Comparison of ENCODE assay signal across 15 cellular contexts in genomic region chr2:32363588-32363987, GRCh38.
DNase-seq lines count a peak whose midpoint lies in the region; ATAC-seq, FAIRE-seq and TF ChIP-seq lines count a peak whose summit lies in the region.
"Had no signal": no experiment of that assay in that cellular context is flagged by ENCODE, and none has a peak within 500 bp of the region (broad histone marks: within the 10 kb centered on the region; RNA-seq: fewer than 3 reads in every experiment).

No MANE protein-coding gene starts in this region.

- H3K9me3 ChIP-seq in MM.1S (replicated peaks; ENCODE audit: insufficient read depth, low read length): no peaks in the 10 kb centered on the region
- H3K9me3 ChIP-seq: SK-N-SH had no signal

- no peak overlapping the region for H3K4me2 ChIP-seq in MM.1S (ENCODE audit: low read depth, low read length)
- H3K4me2 ChIP-seq: SK-N-SH had no signal

- no peak overlapping the region for H3K9ac ChIP-seq in MM.1S (ENCODE audit: low read length)
- H3K9ac ChIP-seq: SK-N-SH had no signal

- H3K36me3 ChIP-seq in MM.1S (replicated peaks; ENCODE audit: insufficient read depth, low read length): peaks cover 3% of the 10 kb centered on the region; the same call in 1 of the 2 replicates

- peak; percentile 48 for DNase-seq in GM10248 (ENCODE audit: extremely low spot score)
- DNase-seq in MM.1S: no peak
- no peak for DNase-seq in activated CD8-positive, alpha-beta memory T cell treated with anti-CD3 and anti-CD28 coated beads, Interleukin-2, amount 50 U/mL, for 48 hours
- DNase-seq in T-helper 2 cell: no peak
- DNase-seq: activated naive CD4-positive, alpha-beta T cell; CD4-positive, alpha-beta memory T cell; GOT3; left cardiac atrium; NCI-H774; SK-N-SH had no signal

- ATAC-seq in GM19463 (IDR thresholded peaks at IDR 0.05; ENCODE audit: unreplicated experiment) (peak; percentile 69), HG03159 (IDR thresholded peaks at IDR 0.05; ENCODE audit: unreplicated experiment) (peak; percentile 47), GM21526 (IDR thresholded peaks at IDR 0.05; ENCODE audit: low FRiP score, unreplicated experiment) (no peak)
- ATAC-seq: left cardiac atrium had no signal

- H3K9me2 ChIP-seq in MM.1S (replicated peaks; ENCODE audit: insufficient read depth, low read length): no peaks in the 10 kb centered on the region
- H3K9me2 ChIP-seq: SK-N-SH had no signal

- TF ChIP-seq CTCF in GM10248 (IDR thresholded peaks at IDR 0.05; ENCODE audit: control extremely low read depth, extremely low read depth, low read depth, missing control alignments) (no peak), MM.1S (IDR thresholded peaks at IDR 0.05; ENCODE audit: low read length) (no peak)

- H3K4me3 ChIP-seq in MM.1S (ENCODE audit: low read length): no peak overlapping the region

- POLR2A ChIA-PET in GM10248 (lab: Yijun Ruan, JAX): no interaction called here

- H3F3A ChIP-seq in MM.1S (ENCODE audit: insufficient read depth, low read length): no peaks in the 10 kb centered on the region

- H3K4me1 ChIP-seq in MM.1S (ENCODE audit: low read length): peaks cover 10% of the 10 kb centered on the region

- no peak overlapping the region for H2AFZ ChIP-seq in MM.1S (ENCODE audit: low read length)

- H3K27ac ChIP-seq in MM.1S (ENCODE audit: low read length): no peak overlapping the region

- H4K20me1 ChIP-seq in MM.1S (ENCODE audit: insufficient read depth, low read length): peaks cover 61% of the 10 kb centered on the region

- peaks cover 100% of the 10 kb centered on the region for H3K79me2 ChIP-seq in MM.1S (ENCODE audit: low read length)

- no peaks in the 10 kb centered on the region for H3K27me3 ChIP-seq in MM.1S (replicated peaks; ENCODE audit: insufficient read depth, low read length)

- peak; percentile 82 for FAIRE-seq in islet of Langerhans (lab: Jason Lieb, UNC)
- FAIRE-seq: colon had no signal

- CTCF ChIA-PET in GM10248 (lab: Yijun Ruan, JAX): interaction anchor here (1.2 kb wide), 1 partner anchor 16 kb away, joined by 3 read pairs; no protein-coding TSS in a partner anchor
